ENCODE assay signal across 9 cellular contexts in the genomic region with DNA sequence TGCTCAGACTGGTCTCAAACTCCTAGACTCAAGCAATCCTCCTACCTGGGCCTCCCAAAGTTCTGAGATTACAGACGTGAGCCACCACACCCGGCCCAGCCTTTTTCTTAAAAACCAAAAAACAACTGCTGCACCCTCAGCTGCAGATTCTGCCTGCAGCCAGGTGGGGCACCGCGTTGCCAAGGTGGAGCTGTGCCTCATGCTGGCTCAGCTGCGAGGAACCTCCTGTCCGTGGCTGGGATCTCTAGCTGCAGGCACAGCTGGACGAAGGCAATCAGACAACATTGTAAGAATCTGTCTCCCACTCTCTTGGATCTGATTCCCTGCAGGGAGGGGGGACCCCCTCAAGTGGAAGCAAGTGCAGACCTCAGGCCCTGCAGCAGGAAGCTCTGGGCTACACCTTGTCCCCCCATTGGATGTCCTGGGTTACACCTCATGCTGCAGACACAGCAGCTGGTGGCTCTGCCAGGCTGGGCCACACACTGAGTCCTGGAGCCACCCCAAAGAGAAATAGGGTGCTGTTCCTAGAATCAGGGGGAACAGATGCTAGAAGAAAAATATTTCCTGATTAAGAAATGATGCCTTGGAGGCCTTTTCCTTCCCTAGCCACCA. TPM values are rescaled to one million over a fixed set of nuclear protein-coding genes. Genes with fewer than 3 reads are reported as not detected.
DNase-seq lines count a peak whose midpoint lies in the region; ATAC-seq, FAIRE-seq and TF ChIP-seq lines count a peak whose summit lies in the region.
"Had no signal": no experiment of that assay in that cellular context is flagged by ENCODE, and none has a peak within 500 bp of the region (broad histone marks: within the 10 kb centered on the region; RNA-seq: fewer than 3 reads in every experiment).

No MANE protein-coding gene starts in this region.

- ATAC-seq in natural killer cell: no peak

- TF ChIP-seq EP300 in Ishikawa (IDR thresholded peaks at IDR 0.05; ENCODE audit: borderline replicate concordance): no peak

- H3K4me1 Mint-ChIP-seq in mesothelial cell of epicardium (peaks cover 30% of the 10 kb centered on the region), natural killer cell (no peaks in the 10 kb centered on the region)

- H3K27ac Mint-ChIP-seq in mesothelial cell of epicardium (peak overlapping the region; percentile 98), natural killer cell (no peak overlapping the region)

- TF ChIP-seq RAD21 in Ishikawa (IDR thresholded peaks at IDR 0.05; ENCODE audit: low read depth): peak; percentile 40; the same call in 1 of the 2 replicates

- peak overlapping the region; percentile 46 for H3K4me3 Mint-ChIP-seq in mesothelial cell of epicardium
- H3K4me3 Mint-ChIP-seq in natural killer cell: no peak overlapping the region

- FAIRE-seq in GM19239 (lab: Jason Lieb, UNC): no peak
- FAIRE-seq: TTC549 had no signal

- H3K9me3 Mint-ChIP-seq in mesothelial cell of epicardium: no peaks in the 10 kb centered on the region
- H3K9me3 Mint-ChIP-seq in natural killer cell: no peaks in the 10 kb centered on the region

- H3K27me3 Mint-ChIP-seq in mesothelial cell of epicardium (ENCODE audit: low read depth) (no peaks in the 10 kb centered on the region), natural killer cell (ENCODE audit: low read depth in 2 of 2) (peaks cover 0 to 3% of the 10 kb centered on the region in 2 donors)

- H3K27ac ChIP-seq in caudate nucleus (ENCODE audit: low read depth, low read length): peak overlapping the region; percentile 94

- TF ChIP-seq CTCF in mesothelial cell of epicardium (IDR thresholded peaks at IDR 0.05; ENCODE audit: unreplicated experiment) (no peak), natural killer cell (IDR thresholded peaks at IDR 0.05) (no peak)

- DNase-seq in A172 (ENCODE audit: low spot score) (peak; percentile 20), caudate nucleus (lab: John Stamatoyannopoulos, UW) (no peak), mesothelial cell of epicardium (ENCODE audit: low spot score in 2 of 2, unreplicated experiment in 2 of 2) (no peak), cerebellum (ENCODE audit: low spot score) (no peak), AG08395 (ENCODE audit: low spot score) (no peak), natural killer cell (no peak), GM19239 (ENCODE audit: insufficient read length, low spot score) (no peak)

- intact Hi-C loops in natural killer cell (cut with micrococcal nuclease): no loop called here

- H3K36me3 Mint-ChIP-seq in mesothelial cell of epicardium: no peaks in the 10 kb centered on the region
- H3K36me3 Mint-ChIP-seq in natural killer cell: no peaks in the 10 kb centered on the region

TF ChIP-seq in Ishikawa, 13 proteins besides CTCF, POLR2A, EP300 and RAD21:
- TF ChIP-seq, protein P1, sequence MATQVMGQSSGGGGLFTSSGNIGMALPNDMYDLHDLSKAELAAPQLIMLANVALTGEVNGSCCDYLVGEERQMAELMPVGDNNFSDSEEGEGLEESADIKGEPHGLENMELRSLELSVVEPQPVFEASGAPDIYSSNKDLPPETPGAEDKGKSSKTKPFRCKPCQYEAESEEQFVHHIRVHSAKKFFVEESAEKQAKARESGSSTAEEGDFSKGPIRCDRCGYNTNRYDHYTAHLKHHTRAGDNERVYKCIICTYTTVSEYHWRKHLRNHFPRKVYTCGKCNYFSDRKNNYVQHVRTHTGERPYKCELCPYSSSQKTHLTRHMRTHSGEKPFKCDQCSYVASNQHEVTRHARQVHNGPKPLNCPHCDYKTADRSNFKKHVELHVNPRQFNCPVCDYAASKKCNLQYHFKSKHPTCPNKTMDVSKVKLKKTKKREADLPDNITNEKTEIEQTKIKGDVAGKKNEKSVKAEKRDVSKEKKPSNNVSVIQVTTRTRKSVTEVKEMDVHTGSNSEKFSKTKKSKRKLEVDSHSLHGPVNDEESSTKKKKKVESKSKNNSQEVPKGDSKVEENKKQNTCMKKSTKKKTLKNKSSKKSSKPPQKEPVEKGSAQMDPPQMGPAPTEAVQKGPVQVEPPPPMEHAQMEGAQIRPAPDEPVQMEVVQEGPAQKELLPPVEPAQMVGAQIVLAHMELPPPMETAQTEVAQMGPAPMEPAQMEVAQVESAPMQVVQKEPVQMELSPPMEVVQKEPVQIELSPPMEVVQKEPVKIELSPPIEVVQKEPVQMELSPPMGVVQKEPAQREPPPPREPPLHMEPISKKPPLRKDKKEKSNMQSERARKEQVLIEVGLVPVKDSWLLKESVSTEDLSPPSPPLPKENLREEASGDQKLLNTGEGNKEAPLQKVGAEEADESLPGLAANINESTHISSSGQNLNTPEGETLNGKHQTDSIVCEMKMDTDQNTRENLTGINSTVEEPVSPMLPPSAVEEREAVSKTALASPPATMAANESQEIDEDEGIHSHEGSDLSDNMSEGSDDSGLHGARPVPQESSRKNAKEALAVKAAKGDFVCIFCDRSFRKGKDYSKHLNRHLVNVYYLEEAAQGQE (IDR thresholded peaks at IDR 0.05; ENCODE audit: low read depth): no peak
- TF ChIP-seq, protein P2, sequence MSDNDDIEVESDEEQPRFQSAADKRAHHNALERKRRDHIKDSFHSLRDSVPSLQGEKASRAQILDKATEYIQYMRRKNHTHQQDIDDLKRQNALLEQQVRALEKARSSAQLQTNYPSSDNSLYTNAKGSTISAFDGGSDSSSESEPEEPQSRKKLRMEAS (IDR thresholded peaks at IDR 0.05): peak; percentile 97

RNA-seq across cellular contexts. Expression of a gene that starts 24.1 kb away (rescaled TPM):
- not detected in 2 replicates for total RNA-seq in A172 (2014; rRNA removed; shearing (Covaris generic))
- total RNA-seq in mesothelial cell of epicardium (not detected in 3 replicates), cerebellum (not detected), natural killer cell (not detected)

RNA-seq across cellular contexts. Expression of a gene that starts 29.8 kb away (rescaled TPM):
- 464 and 479 TPM in 2 replicates for total RNA-seq in A172 (2014; rRNA removed; shearing (Covaris generic))
- total RNA-seq in mesothelial cell of epicardium (53.1 to 57.5 TPM (median 55.0 TPM) in 3 replicates), cerebellum (52.5 TPM), natural killer cell (1 to 10 TPM in 2 of 3 donors, under 1 TPM in 1; 0.97 to 3.2 (median 2.8) TPM)

Comparison
In these comparisons a context has a peak if more than half of its experiments do, and no peak if none do; other contexts are left out.
1. RNA of a gene that starts 29.8 kb away (total RNA-seq): 464 to 479 TPM in A172, 53.1 to 57.5 TPM in mesothelial cell of epicardium and 52.5 TPM in cerebellum (single experiment); 0.97 to 3.2 TPM in natural killer cell; every median in the first group is over 10 times any median in the second.